ENCODE assay signal across 8 cellular contexts in the genomic region with DNA sequence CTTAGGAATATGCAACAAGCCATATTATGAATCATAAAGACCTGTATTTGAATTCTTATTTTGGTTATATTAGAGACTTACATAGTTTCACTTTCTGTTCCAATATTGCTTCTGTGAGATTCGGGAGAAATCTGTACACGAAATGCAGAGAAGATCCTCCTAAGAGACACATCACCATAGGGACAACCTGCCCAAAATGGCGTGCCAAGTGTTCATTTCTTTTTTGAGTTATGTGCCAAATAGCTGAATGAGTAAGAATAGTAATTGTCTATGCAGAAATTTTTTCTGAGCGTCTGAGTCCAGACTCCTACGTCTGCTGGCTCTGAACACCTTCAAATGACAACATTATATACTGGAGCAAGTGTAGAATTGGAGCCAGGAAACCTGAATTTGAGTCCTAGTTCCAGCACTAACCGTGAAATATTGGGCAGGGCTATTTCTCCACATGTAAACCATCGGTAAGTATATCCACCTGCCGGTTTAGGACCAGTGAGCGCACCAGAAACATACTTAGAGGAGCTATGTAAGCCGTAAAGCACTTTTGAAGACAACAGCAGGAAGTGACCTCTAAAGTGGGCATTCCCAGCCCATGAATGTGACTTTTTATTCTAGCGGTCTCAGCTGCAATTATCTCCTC.
DNase-seq lines count a peak whose midpoint lies in the region; TF ChIP-seq lines count a peak whose summit lies in the region.

No MANE protein-coding gene starts in this region.

- peak in 2 of 3 experiments; percentile 4 to 54 for DNase-seq in NCI-H1417 (lab: John Stamatoyannopoulos, UW)
- no peak for DNase-seq in NCI-H1417 treated with DMSO at 0.1 percent for 48 hours (lab: John Stamatoyannopoulos, UW)
- no peak for DNase-seq in activated naive CD8-positive, alpha-beta T cell treated with anti-CD3 and anti-CD28 coated beads for 36 hours
- DNase-seq in kidney tubule cell (ENCODE audit: low spot score) = peak; percentile 23
- DNase-seq in suprapubic skin (ENCODE audit: low spot score in 2 of 2) = no peak
- no peak for DNase-seq in retina
- no peak for DNase-seq in GF-D8 (lab: John Stamatoyannopoulos, UW)
- no peak for DNase-seq in HEK293T (ENCODE audit: extremely low spot score)

- peaks cover 39% of the 10 kb centered on the region for H3K4me1 ChIP-seq in suprapubic skin

- no peaks in the 10 kb centered on the region for H3K9me3 Mint-ChIP-seq in activated naive CD8-positive, alpha-beta T cell treated with anti-CD3 and anti-CD28 coated beads for 36 hours

- no peaks in the 10 kb centered on the region for H3K36me3 Mint-ChIP-seq in activated naive CD8-positive, alpha-beta T cell treated with anti-CD3 and anti-CD28 coated beads for 36 hours

- no peak for TF ChIP-seq POLR2A in suprapubic skin (IDR thresholded peaks at IDR 0.05)

- H3K27me3 Mint-ChIP-seq in activated naive CD8-positive, alpha-beta T cell treated with anti-CD3 and anti-CD28 coated beads for 36 hours = peaks cover 8% of the 10 kb centered on the region

- peak overlapping the region; percentile 70 for H3K27ac ChIP-seq in suprapubic skin

- no peaks in the 10 kb centered on the region for H3K27me3 ChIP-seq in suprapubic skin

- 37% methylated on average over 11 of the region's 11 CpGs for WGBS in suprapubic skin

- TF ChIP-seq EP300 in suprapubic skin (IDR thresholded peaks at IDR 0.05) = peak; percentile 14

- POLR2A ChIA-PET in HEK293T (lab: Yijun Ruan, JAX) = no interaction called here

- CTCF ChIA-PET in HEK293T (lab: Yijun Ruan, JAX) = no interaction called here

- peak overlapping the region; percentile 54 for H3K4me3 Mint-ChIP-seq in activated naive CD8-positive, alpha-beta T cell treated with anti-CD3 and anti-CD28 coated beads for 36 hours

- no peak overlapping the region for H3K27ac Mint-ChIP-seq in activated naive CD8-positive, alpha-beta T cell treated with anti-CD3 and anti-CD28 coated beads for 36 hours

- peak overlapping the region; percentile 41 for H3K4me3 ChIP-seq in suprapubic skin

- no peak for TF ChIP-seq CTCF in suprapubic skin (IDR thresholded peaks at IDR 0.05)

- peaks cover 18% of the 10 kb centered on the region for H3K4me1 Mint-ChIP-seq in activated naive CD8-positive, alpha-beta T cell treated with anti-CD3 and anti-CD28 coated beads for 36 hours

- no peaks in the 10 kb centered on the region for H3K9me3 ChIP-seq in suprapubic skin

- H3K36me3 ChIP-seq in suprapubic skin = no peaks in the 10 kb centered on the region

TF ChIP-seq in HEK293T, 16 proteins besides CTCF, POLR2A, EP300 and RAD21:
- TF ChIP-seq ZNF384 (IDR thresholded peaks at IDR 0.05) (no peak), TARDBP (IDR thresholded peaks at IDR 0.05) (no peak), SP1 (IDR thresholded peaks at IDR 0.05) (no peak), FOXK2 (IDR thresholded peaks at IDR 0.05) (no peak), BHLHE40 (IDR thresholded peaks at IDR 0.05; ENCODE audit: borderline replicate concordance) (no peak), HDGF (IDR thresholded peaks at IDR 0.05; ENCODE audit: borderline replicate concordance) (no peak), PKNOX1 (IDR thresholded peaks at IDR 0.05) (no peak), LEF1 (IDR thresholded peaks at IDR 0.05; ENCODE audit: borderline replicate concordance) (no peak), ARNT (IDR thresholded peaks at IDR 0.05) (no peak), FOXM1 (IDR thresholded peaks at IDR 0.05; ENCODE audit: borderline replicate concordance) (no peak), SUZ12 (IDR thresholded peaks at IDR 0.05) (no peak), L3MBTL2 (conservative IDR thresholded peaks at IDR 0.05) (no peak), NFRKB (IDR thresholded peaks at IDR 0.05) (no peak), FOXA1 (IDR thresholded peaks at IDR 0.05) (no peak), ELF4 (IDR thresholded peaks at IDR 0.05) (no peak), CTBP1 (IDR thresholded peaks at IDR 0.05; ENCODE audit: borderline replicate concordance) (no peak)
TF ChIP-seq in HEK293T: peak in this region for 0.

Comparison
In these comparisons a context has a peak if more than half of its experiments do, and no peak if none do; other contexts are left out.
1. DNase-seq: peak in NCI-H1417 (2 of 3) and kidney tubule cell (single experiment); none in NCI-H1417 treated with DMSO at 0.1 percent for 48 hours (single experiment), activated naive CD8-positive, alpha-beta T cell treated with anti-CD3 and anti-CD28 coated beads for 36 hours (single experiment), suprapubic skin (0 of 2), retina (single experiment), GF-D8 (single experiment) and HEK293T (single experiment).